Comparison of ENCODE assay signal across 19 cellular contexts in the genomic region with DNA sequence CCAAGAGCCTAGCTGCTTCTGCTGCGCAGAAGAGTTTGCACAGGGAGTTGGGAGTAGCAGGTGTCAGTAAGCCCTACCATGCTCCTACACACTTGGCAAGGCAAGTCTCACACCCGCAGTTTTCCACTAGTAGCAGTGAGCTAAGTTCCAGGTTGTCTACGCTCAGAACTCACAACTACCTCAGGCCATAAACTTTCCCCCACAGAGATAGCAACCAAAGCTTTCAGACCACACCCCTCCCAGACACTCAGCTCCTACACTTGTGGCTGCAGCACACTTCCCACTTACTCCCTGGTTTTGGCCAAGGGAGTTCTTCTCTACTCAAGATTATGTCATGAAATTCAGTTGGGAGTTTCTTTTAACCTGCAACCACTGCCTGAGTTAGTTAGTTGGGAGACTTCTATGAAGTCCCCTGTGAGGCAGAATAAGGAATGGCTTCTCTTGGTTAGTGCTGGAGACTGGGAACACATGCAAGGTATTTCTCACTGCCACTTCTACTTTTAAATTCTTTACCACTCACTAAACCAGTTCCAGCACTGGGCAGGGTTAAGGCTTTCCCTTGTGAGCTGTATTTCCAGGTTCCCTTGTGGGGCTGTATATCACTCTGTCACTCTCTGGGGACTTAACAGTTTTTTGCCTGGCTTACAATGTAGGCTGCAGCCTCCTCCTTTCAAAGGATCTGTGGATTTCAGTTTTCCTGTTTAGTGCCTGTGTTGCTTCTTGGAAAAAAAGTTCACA. TPM values are rescaled to one million over a fixed set of nuclear protein-coding genes. Genes with fewer than 3 reads are reported as not detected.
"Had no signal": no experiment of that assay in that cellular context is flagged by ENCODE, and none has a peak within 500 bp of the region (broad histone marks: within the 10 kb centered on the region; RNA-seq: fewer than 3 reads in every experiment).

No MANE protein-coding gene starts in this region.

- H3K27ac Mint-ChIP-seq: activated CD4-positive, alpha-beta T cell treated with anti-CD3 and anti-CD28 coated beads, Interleukin-2, amount 10 ng/mL, durations not matched to agents 7 days and 5 days; activated CD8-positive, alpha-beta T cell treated with anti-CD3 and anti-CD28 coated beads, Interleukin-2, amount 10 ng/mL, durations not matched to agents 7 days and 5 days; activated naive CD4-positive, alpha-beta T cell treated with anti-CD3 and anti-CD28 coated beads for 36 hours; activated T-cell treated with anti-CD3 and anti-CD28 coated beads, Interleukin-2, amount 50 U/mL, for 24 hours; memory B cell; naive thymus-derived CD4-positive, alpha-beta T cell had no signal

- H3K9me3 ChIP-seq: prostate gland had no signal

- DNase-seq: activated CD4-positive, alpha-beta T cell treated with anti-CD3 and anti-CD28 coated beads, Interleukin-2, amount 10 ng/mL, durations not matched to agents 7 days and 5 days; activated CD8-positive, alpha-beta T cell treated with anti-CD3 and anti-CD28 coated beads, Interleukin-2, amount 10 ng/mL, durations not matched to agents 7 days and 5 days; activated naive CD4-positive, alpha-beta T cell treated with anti-CD3 and anti-CD28 coated beads for 36 hours; activated T-cell treated with anti-CD3 and anti-CD28 coated beads, Interleukin-2, amount 50 U/mL, for 24 hours; body of pancreas; dorsolateral prefrontal cortex; head of caudate nucleus; left ventricle myocardium inferior; naive thymus-derived CD4-positive, alpha-beta T cell; stimulated activated CD4-positive, alpha-beta T cell treated with anti-CD3 and anti-CD28 coated beads, Interleukin-2, amount 100 ng/mL, for 24 hours; stimulated activated naive CD4-positive, alpha-beta T cell treated with Interleukin-2 at 50 U/mL for 16 hours had no signal

- H3K4me1 Mint-ChIP-seq: activated CD4-positive, alpha-beta T cell treated with anti-CD3 and anti-CD28 coated beads, Interleukin-2, amount 10 ng/mL, durations not matched to agents 7 days and 5 days; memory B cell had no signal

- H3K36me3 ChIP-seq: prostate gland, right atrium auricular region had no signal

- H3K27ac ChIP-seq: body of pancreas, dorsolateral prefrontal cortex, epithelial cell of prostate, left ventricle myocardium inferior, prostate gland, right atrium auricular region, tibial nerve had no signal

- H3K27me3 ChIP-seq: body of pancreas, dorsolateral prefrontal cortex, right atrium auricular region, tibial nerve had no signal

- H3K4me3 Mint-ChIP-seq: activated CD4-positive, alpha-beta T cell treated with anti-CD3 and anti-CD28 coated beads, Interleukin-2, amount 10 ng/mL, durations not matched to agents 7 days and 5 days; activated CD8-positive, alpha-beta T cell treated with anti-CD3 and anti-CD28 coated beads, Interleukin-2, amount 10 ng/mL, durations not matched to agents 7 days and 5 days; activated naive CD4-positive, alpha-beta T cell treated with anti-CD3 and anti-CD28 coated beads for 36 hours; activated T-cell treated with anti-CD3 and anti-CD28 coated beads, Interleukin-2, amount 50 U/mL, for 24 hours; memory B cell; naive thymus-derived CD4-positive, alpha-beta T cell had no signal

- H3K4me1 ChIP-seq: body of pancreas, left ventricle myocardium inferior, prostate gland, right atrium auricular region, tibial nerve had no signal

- H3K4me3 ChIP-seq: body of pancreas, dorsolateral prefrontal cortex, left ventricle myocardium inferior, prostate gland, right atrium auricular region, tibial nerve had no signal

RNA-seq across cellular contexts. Expression of a gene that starts 18.3 kb away (rescaled TPM):
- total RNA-seq: activated CD4-positive, alpha-beta T cell treated with anti-CD3 and anti-CD28 coated beads, Interleukin-2, amount 10 ng/mL, durations not matched to agents 7 days and 5 days; activated CD8-positive, alpha-beta T cell treated with anti-CD3 and anti-CD28 coated beads, Interleukin-2, amount 10 ng/mL, durations not matched to agents 7 days and 5 days; activated naive CD4-positive, alpha-beta T cell treated with anti-CD3 and anti-CD28 coated beads for 36 hours; body of pancreas; cardiac septum; left ventricle myocardium inferior; mucosa of gallbladder; osteocyte; right atrium auricular region had no signal
